Comparison of ENCODE assay signal across 21 cellular contexts in genomic region chr11:124612567-124613245, GRCh38. TPM values are rescaled to one million over a fixed set of nuclear protein-coding genes. Genes with fewer than 3 reads are reported as not detected.
DNase-seq lines count a peak whose midpoint lies in the region; ATAC-seq, FAIRE-seq and TF ChIP-seq lines count a peak whose summit lies in the region.
"Had no signal": no experiment of that assay in that cellular context is flagged by ENCODE, and none has a peak within 500 bp of the region (broad histone marks: within the 10 kb centered on the region; RNA-seq: fewer than 3 reads in every experiment).

No MANE protein-coding gene starts in this region.

- H2AFZ ChIP-seq in GM23248 (no peak overlapping the region), neural progenitor cell (replicated peaks) (no peak overlapping the region)

- no peaks in the 10 kb centered on the region for H3K9me2 ChIP-seq in GM23248 (ENCODE audit: insufficient read depth)

- H3K36me3 ChIP-seq in GM23248 (ENCODE audit: low read depth) = no peaks in the 10 kb centered on the region
- H3K36me3 ChIP-seq in neural progenitor cell = no peaks in the 10 kb centered on the region
- H3K36me3 ChIP-seq: heart right ventricle, suprapubic skin had no signal

- H3K27me3 Mint-ChIP-seq in endothelial cell (ENCODE audit: unreplicated experiment) = peaks cover 2% of the 10 kb centered on the region
- no peaks in the 10 kb centered on the region for H3K27me3 Mint-ChIP-seq in neural progenitor cell (ENCODE audit: insufficient read depth, low read depth)
- H3K27me3 Mint-ChIP-seq: activated naive CD4-positive, alpha-beta T cell treated with anti-CD3 and anti-CD28 coated beads, Interleukin-2, amount 50 U/mL, for 24 hours had no signal

- no peaks in the 10 kb centered on the region for H3K79me2 ChIP-seq in GM23248 (ENCODE audit: insufficient read depth)
- no peaks in the 10 kb centered on the region for H3K79me2 ChIP-seq in neural progenitor cell (ENCODE audit: low read depth)

- ATAC-seq in HG03280 (IDR thresholded peaks at IDR 0.05; ENCODE audit: unreplicated experiment) (no peak), GM18868 (IDR thresholded peaks at IDR 0.05; ENCODE audit: unreplicated experiment) (no peak)
- ATAC-seq: heart right ventricle had no signal

- no peak overlapping the region for H3K4me3 ChIP-seq in GM23248
- H3K4me3 ChIP-seq in neural progenitor cell = no peak overlapping the region
- H3K4me3 ChIP-seq: heart right ventricle, suprapubic skin had no signal

- H3K4me3 Mint-ChIP-seq in endothelial cell (ENCODE audit: unreplicated experiment) (no peak overlapping the region), neural progenitor cell (peak overlapping the region; percentile 44)
- H3K4me3 Mint-ChIP-seq: activated naive CD4-positive, alpha-beta T cell treated with anti-CD3 and anti-CD28 coated beads, Interleukin-2, amount 50 U/mL, for 24 hours; activated T-helper 1 cell treated with anti-CD3 and anti-CD28 coated beads, Interleukin-12 subunit alpha, Interleukin-12 subunit beta, Interleukin-2, Interleukin-4 antibody, amounts not matched to agents 30 ng/mL and 10 ng/mL and 1 ng/mL, durations not matched to agents 14 hours and 24 hours and 36 hours had no signal

- no peak overlapping the region for H3K9ac ChIP-seq in GM23248
- no peak overlapping the region for H3K9ac ChIP-seq in neural progenitor cell

- no peak overlapping the region for H3K4me2 ChIP-seq in GM23248 (ENCODE audit: unreplicated experiment)
- H3K4me2 ChIP-seq in neural progenitor cell = no peak overlapping the region

- H3K27me3 ChIP-seq in GM23248 (replicated peaks; ENCODE audit: insufficient read depth) = peaks cover 8% of the 10 kb centered on the region; the same call in 1 of the 2 replicates
- H3K27me3 ChIP-seq in neural progenitor cell = no peaks in the 10 kb centered on the region

- H3K9me3 ChIP-seq in GM23248 (ENCODE audit: low read depth) (no peaks in the 10 kb centered on the region), neural progenitor cell (ENCODE audit: low read depth) (no peaks in the 10 kb centered on the region)
- H3K9me3 ChIP-seq: Caco-2, heart right ventricle, suprapubic skin had no signal

- no peaks in the 10 kb centered on the region for H3K9me3 Mint-ChIP-seq in endothelial cell (ENCODE audit: unreplicated experiment)
- H3K9me3 Mint-ChIP-seq in neural progenitor cell = no peaks in the 10 kb centered on the region
- H3K9me3 Mint-ChIP-seq: activated naive CD4-positive, alpha-beta T cell treated with anti-CD3 and anti-CD28 coated beads, Interleukin-2, amount 50 U/mL, for 24 hours; activated T-helper 1 cell treated with anti-CD3 and anti-CD28 coated beads, Interleukin-12 subunit alpha, Interleukin-12 subunit beta, Interleukin-2, Interleukin-4 antibody, amounts not matched to agents 30 ng/mL and 10 ng/mL and 1 ng/mL, durations not matched to agents 14 hours and 24 hours and 36 hours had no signal

- FAIRE-seq in H54 (lab: Jason Lieb, UNC) = no peak
- FAIRE-seq: colon, urothelium cell line had no signal

- H3K4me1 Mint-ChIP-seq in endothelial cell (ENCODE audit: unreplicated experiment) (peaks cover 6% of the 10 kb centered on the region), neural progenitor cell (peaks cover 10% of the 10 kb centered on the region)

- H3K4me1 ChIP-seq in GM23248 (ENCODE audit: insufficient read depth) = no peaks in the 10 kb centered on the region
- peaks cover 9% of the 10 kb centered on the region for H3K4me1 ChIP-seq in neural progenitor cell
- H3K4me1 ChIP-seq: Caco-2, heart right ventricle, suprapubic skin had no signal

- H4K20me1 ChIP-seq in GM23248 (ENCODE audit: insufficient read depth) (no peaks in the 10 kb centered on the region), neural progenitor cell (ENCODE audit: low read depth) (no peaks in the 10 kb centered on the region)

- TF ChIP-seq CTCF in endothelial cell (IDR thresholded peaks at IDR 0.05; ENCODE audit: unreplicated experiment) (no peak), neural progenitor cell (IDR thresholded peaks at IDR 0.05) (no peak)

- no peak overlapping the region for H3K27ac Mint-ChIP-seq in endothelial cell (ENCODE audit: unreplicated experiment)
- no peak overlapping the region for H3K27ac Mint-ChIP-seq in neural progenitor cell
- H3K27ac Mint-ChIP-seq: activated T-helper 1 cell treated with anti-CD3 and anti-CD28 coated beads, Interleukin-12 subunit alpha, Interleukin-12 subunit beta, Interleukin-2, Interleukin-4 antibody, amounts not matched to agents 30 ng/mL and 10 ng/mL and 1 ng/mL, durations not matched to agents 14 hours and 24 hours and 36 hours had no signal

- H3F3A ChIP-seq in GM23248 (ENCODE audit: insufficient read depth) (no peaks in the 10 kb centered on the region), neural progenitor cell (ENCODE audit: low read depth) (no peaks in the 10 kb centered on the region)

- H3K27ac ChIP-seq in GM23248 (no peak overlapping the region), neural progenitor cell (no peak overlapping the region)
- H3K27ac ChIP-seq: heart right ventricle, suprapubic skin had no signal

- no peaks in the 10 kb centered on the region for H3K36me3 Mint-ChIP-seq in endothelial cell (ENCODE audit: low read depth, unreplicated experiment)
- H3K36me3 Mint-ChIP-seq in neural progenitor cell = no peaks in the 10 kb centered on the region
- H3K36me3 Mint-ChIP-seq: activated naive CD4-positive, alpha-beta T cell treated with anti-CD3 and anti-CD28 coated beads, Interleukin-2, amount 50 U/mL, for 24 hours had no signal

- TF ChIP-seq POLR2A in H54 (IDR thresholded peaks at IDR 0.05; ENCODE audit: low read depth, low read length) = no peak

- DNase-seq in GM23248 (peak; percentile 14), endothelial cell (ENCODE audit: low spot score) (peak; percentile 23), neural progenitor cell (ENCODE audit: low spot score) (peak; percentile 40), H54 (ENCODE audit: insufficient read length, low spot score) (no peak)
- no peak for DNase-seq in stimulated activated CD4-positive, alpha-beta T cell treated with anti-CD3 and anti-CD28 coated beads, Interleukin-1b, Interleukin-23, amount 100 ng/mL, for 48 hours
- DNase-seq: activated CD4-positive, CD25-positive, alpha-beta regulatory T cell treated with anti-CD3 and anti-CD28 coated beads, Interleukin-2, amount 50 U/mL, for 72 hours; heart right ventricle; NCI-H146; NCI-H748 treated with DMSO at 0.1 percent for 48 hours had no signal

- 67 to 70% methylated on average over 10 of the region's 10 CpGs for WGBS in GM23248 (ENCODE audit: low coverage in 1 of 2, low lambda C conversion rate in 2 of 2, missing lambda C conversion rate in 2 of 2), 2 experiments

- in situ Hi-C loops in GM23248 (cut with MboI) = no loop called here

TF ChIP-seq in PFSK-1, 5 proteins besides CTCF, POLR2A, EP300 and RAD21:
- TF ChIP-seq SIN3A (IDR thresholded peaks at IDR 0.05; ENCODE audit: borderline replicate concordance, insufficient read depth, low read length) = no peak
- peak; percentile 63 to 86 for TF ChIP-seq REST (IDR thresholded peaks at IDR 0.05; ENCODE audit: insufficient read depth in 1 of 2, low read depth in 2 of 2, low read length in 2 of 2)

RNA-seq across cellular contexts. Expression of gene PANX3, which starts 1.5 kb away (rescaled TPM):
- total RNA-seq in GM23248 (2014; rRNA removed; shearing (Covaris generic)) = not detected in 2 replicates
- polyA plus RNA-seq in GM23248 (2016; fragmentation: Nextera tagmentation; extraction: Ambion mirVana) = not detected in 2 replicates
- polyA plus RNA-seq in PFSK-1 (2012; ENCODE audit: insufficient read length, low read depth) = not detected
- total RNA-seq in endothelial cell (ENCODE audit: unreplicated experiment) = 0.21 TPM
- not detected in 2 replicates for total RNA-seq in neural progenitor cell (ENCODE audit: low replicate concordance)
- total RNA-seq: activated T-helper 1 cell treated with anti-CD3 and anti-CD28 coated beads, Interleukin-12 subunit alpha, Interleukin-12 subunit beta, Interleukin-2, Interleukin-4 antibody, amounts not matched to agents 30 ng/mL and 10 ng/mL and 1 ng/mL, durations not matched to agents 14 hours and 24 hours and 36 hours; Caco-2; Daoy; heart right ventricle; lower leg skin; M059J; suprapubic skin had no signal
- polyA plus RNA-seq: heart right ventricle had no signal

RNA-seq across cellular contexts. Expression of gene TBRG1, which starts 10.0 kb away (rescaled TPM):
- 25.8 and 27.6 TPM in 2 replicates for total RNA-seq in GM23248 (2014; rRNA removed; shearing (Covaris generic))
- 43.1 and 43.5 TPM in 2 replicates for polyA plus RNA-seq in GM23248 (2016; fragmentation: Nextera tagmentation; extraction: Ambion mirVana)
- polyA plus RNA-seq in PFSK-1 (2012; ENCODE audit: insufficient read length, low read depth) = 23.2 TPM
- total RNA-seq in endothelial cell (ENCODE audit: unreplicated experiment) (87.3 TPM), neural progenitor cell (ENCODE audit: low replicate concordance) (18.9 and 20.7 TPM in 2 replicates)

RNA-seq across cellular contexts. Expression of gene OR8A1, which starts 42.9 kb away (rescaled TPM):
- total RNA-seq in GM23248 (2014; rRNA removed; shearing (Covaris generic)) = not detected in 2 replicates
- not detected in 2 replicates for polyA plus RNA-seq in GM23248 (2016; fragmentation: Nextera tagmentation; extraction: Ambion mirVana)
- not detected for polyA plus RNA-seq in PFSK-1 (2012; ENCODE audit: insufficient read length, low read depth)
- total RNA-seq in endothelial cell (ENCODE audit: unreplicated experiment) (0.46 TPM), neural progenitor cell (ENCODE audit: low replicate concordance) (not detected in 2 replicates)
- total RNA-seq: activated T-helper 1 cell treated with anti-CD3 and anti-CD28 coated beads, Interleukin-12 subunit alpha, Interleukin-12 subunit beta, Interleukin-2, Interleukin-4 antibody, amounts not matched to agents 30 ng/mL and 10 ng/mL and 1 ng/mL, durations not matched to agents 14 hours and 24 hours and 36 hours; Caco-2; Daoy; heart right ventricle; lower leg skin; M059J; suprapubic skin had no signal
- polyA plus RNA-seq: heart right ventricle had no signal

Comparison
In these comparisons a context has a peak if more than half of its experiments do, and no peak if none do; other contexts are left out.
1. DNase-seq: peak in GM23248 (single experiment), endothelial cell (single experiment) and neural progenitor cell (single experiment); none in stimulated activated CD4-positive, alpha-beta T cell treated with anti-CD3 and anti-CD28 coated beads, Interleukin-1b, Interleukin-23, amount 100 ng/mL, for 48 hours (single experiment) and H54 (single experiment).